Comparison of ENCODE assay signal across 22 cellular contexts in the genomic region with DNA sequence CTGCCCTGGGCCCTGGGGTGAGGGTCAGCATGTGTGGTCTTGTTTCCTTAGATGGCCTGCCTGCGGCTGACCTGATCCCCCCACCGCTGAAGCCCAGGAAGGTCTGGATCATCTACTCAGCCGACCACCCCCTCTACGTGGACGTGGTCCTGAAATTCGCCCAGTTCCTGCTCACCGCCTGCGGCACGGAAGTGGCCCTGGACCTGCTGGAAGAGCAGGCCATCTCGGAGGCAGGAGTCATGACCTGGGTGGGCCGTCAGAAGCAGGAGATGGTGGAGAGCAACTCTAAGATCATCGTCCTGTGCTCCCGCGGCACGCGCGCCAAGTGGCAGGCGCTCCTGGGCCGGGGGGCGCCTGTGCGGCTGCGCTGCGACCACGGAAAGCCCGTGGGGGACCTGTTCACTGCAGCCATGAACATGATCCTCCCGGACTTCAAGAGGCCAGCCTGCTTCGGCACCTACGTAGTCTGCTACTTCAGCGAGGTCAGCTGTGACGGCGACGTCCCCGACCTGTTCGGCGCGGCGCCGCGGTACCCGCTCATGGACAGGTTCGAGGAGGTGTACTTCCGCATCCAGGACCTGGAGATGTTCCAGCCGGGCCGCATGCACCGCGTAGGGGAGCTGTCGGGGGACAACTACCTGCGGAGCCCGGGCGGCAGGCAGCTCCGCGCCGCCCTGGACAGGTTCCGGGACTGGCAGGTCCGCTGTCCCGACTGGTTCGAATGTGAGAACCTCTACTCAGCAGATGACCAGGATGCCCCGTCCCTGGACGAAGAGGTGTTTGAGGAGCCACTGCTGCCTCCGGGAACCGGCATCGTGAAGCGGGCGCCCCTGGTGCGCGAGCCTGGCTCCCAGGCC.
"Had no signal": no experiment of that assay in that cellular context is flagged by ENCODE, and none has a peak within 500 bp of the region (broad histone marks: within the 10 kb centered on the region; RNA-seq: fewer than 3 reads in every experiment).

No MANE protein-coding gene starts in this region.

- H3K27ac ChIP-seq: body of pancreas, esophagus muscularis mucosa, gastrocnemius medialis, pancreas, tibial nerve had no signal

- H3K9me3 ChIP-seq: body of pancreas, esophagus muscularis mucosa, gastrocnemius medialis, pancreas, tibial nerve had no signal

- H3K36me3 ChIP-seq: gastrocnemius medialis had no signal

- H3K4me3 ChIP-seq: body of pancreas, dorsolateral prefrontal cortex, esophagus muscularis mucosa, gastrocnemius medialis, pancreas, tibial nerve had no signal

- H3K9me3 Mint-ChIP-seq: activated CD4-positive, alpha-beta T cell treated with anti-CD3 and anti-CD28 coated beads, Interleukin-2, amount 10 ng/mL, durations not matched to agents 24 days and 14 days; activated naive CD4-positive, alpha-beta T cell treated with anti-CD3 and anti-CD28 coated beads, Interleukin-2, amount 50 U/mL, for 24 hours; activated T-helper 1 cell treated with anti-CD3 and anti-CD28 coated beads, Interleukin-12 subunit alpha, Interleukin-12 subunit beta, Interleukin-2, Interleukin-4 antibody, amounts not matched to agents 30 ng/mL and 10 ng/mL and 1 ng/mL, durations not matched to agents 14 hours and 24 hours and 36 hours; effector memory CD8-positive, alpha-beta T cell; naive B cell; stimulated activated naive CD8-positive, alpha-beta T cell treated with anti-CD3 and anti-CD28 coated beads, Interleukin-15, Interleukin-2, amounts not matched to agents 100 ng/mL and 50 ng/mL, for 24 hours had no signal

- H3K27me3 ChIP-seq: body of pancreas, dorsolateral prefrontal cortex, gastrocnemius medialis, pancreas, tibial nerve had no signal

- H3K4me1 ChIP-seq: body of pancreas, esophagus muscularis mucosa, gastrocnemius medialis, pancreas, tibial nerve had no signal

- DNase-seq: activated CD4-positive, alpha-beta T cell treated with anti-CD3 and anti-CD28 coated beads, Interleukin-2, amount 10 ng/mL, durations not matched to agents 24 days and 14 days; activated CD8-positive, alpha-beta T cell treated with anti-CD3 and anti-CD28 coated beads, Interleukin-2, amount 10 ng/mL, durations not matched to agents 7 days and 5 days; activated gamma-delta T cell; anterior cingulate cortex; body of pancreas; caudate nucleus; dorsolateral prefrontal cortex; effector memory CD8-positive, alpha-beta T cell; gastrocnemius medialis; hippocampal formation; mesenchymal stem cell; naive B cell; stimulated activated CD4-positive, alpha-beta T cell treated with anti-CD3 and anti-CD28 coated beads, Interleukin-12 subunit alpha, Interleukin-12 subunit beta, amount 100 ng/mL, for 4 hours; stimulated activated CD4-positive, alpha-beta T cell treated with anti-CD3 and anti-CD28 coated beads, Interleukin-4, amount 100 ng/mL, for 4 hours had no signal

- H3K4me3 Mint-ChIP-seq: activated CD4-positive, alpha-beta T cell treated with anti-CD3 and anti-CD28 coated beads, Interleukin-2, amount 10 ng/mL, durations not matched to agents 24 days and 14 days; activated CD8-positive, alpha-beta T cell treated with anti-CD3 and anti-CD28 coated beads, Interleukin-2, amount 10 ng/mL, durations not matched to agents 7 days and 5 days; activated naive CD4-positive, alpha-beta T cell treated with anti-CD3 and anti-CD28 coated beads, Interleukin-2, amount 50 U/mL, for 24 hours; activated T-helper 1 cell treated with anti-CD3 and anti-CD28 coated beads, Interleukin-12 subunit alpha, Interleukin-12 subunit beta, Interleukin-2, Interleukin-4 antibody, amounts not matched to agents 30 ng/mL and 10 ng/mL and 1 ng/mL, durations not matched to agents 14 hours and 24 hours and 36 hours; effector memory CD8-positive, alpha-beta T cell; naive B cell; stimulated activated naive CD8-positive, alpha-beta T cell treated with anti-CD3 and anti-CD28 coated beads, Interleukin-15, Interleukin-2, amounts not matched to agents 100 ng/mL and 50 ng/mL, for 24 hours had no signal

- H3K27ac Mint-ChIP-seq: activated T-helper 1 cell treated with anti-CD3 and anti-CD28 coated beads, Interleukin-12 subunit alpha, Interleukin-12 subunit beta, Interleukin-2, Interleukin-4 antibody, amounts not matched to agents 30 ng/mL and 10 ng/mL and 1 ng/mL, durations not matched to agents 14 hours and 24 hours and 36 hours; naive B cell; stimulated activated naive CD8-positive, alpha-beta T cell treated with anti-CD3 and anti-CD28 coated beads, Interleukin-15, Interleukin-2, amounts not matched to agents 100 ng/mL and 50 ng/mL, for 24 hours had no signal

- ATAC-seq: activated CD4-positive, CD25-positive, alpha-beta regulatory T cell treated with anti-CD3 and anti-CD28 coated beads, Interleukin-2, amount 50 U/mL, for 24 hours; activated CD8-positive, alpha-beta T cell treated with anti-CD3 and anti-CD28 coated beads, Interleukin-2, amount 10 ng/mL, durations not matched to agents 7 days and 5 days; body of pancreas; effector memory CD8-positive, alpha-beta T cell; gastrocnemius medialis; pancreas; right cardiac atrium had no signal

- H3K27me3 Mint-ChIP-seq: activated CD4-positive, alpha-beta T cell treated with anti-CD3 and anti-CD28 coated beads, Interleukin-2, amount 10 ng/mL, durations not matched to agents 24 days and 14 days; activated naive CD4-positive, alpha-beta T cell treated with anti-CD3 and anti-CD28 coated beads, Interleukin-2, amount 50 U/mL, for 24 hours; effector memory CD8-positive, alpha-beta T cell; naive B cell; stimulated activated naive CD8-positive, alpha-beta T cell treated with anti-CD3 and anti-CD28 coated beads, Interleukin-15, Interleukin-2, amounts not matched to agents 100 ng/mL and 50 ng/mL, for 24 hours had no signal
